19 cellular contexts compared by ENCODE assay signal in genomic region chrY:13082748-13083147, GRCh38.
DNase-seq lines count a peak whose midpoint lies in the region; ATAC-seq and TF ChIP-seq lines count a peak whose summit lies in the region.
"Had no signal": no experiment of that assay in that cellular context is flagged by ENCODE, and none has a peak within 500 bp of the region (broad histone marks: within the 10 kb centered on the region; RNA-seq: fewer than 3 reads in every experiment).

No MANE protein-coding gene starts in this region.

- no peaks in the 10 kb centered on the region for H3K9me3 ChIP-seq in OCI-LY7 (ENCODE audit: low read length)
- H3K9me3 ChIP-seq: A549 had no signal

- H3K4me2 ChIP-seq in OCI-LY7 (ENCODE audit: low read length) = no peak overlapping the region
- H3K4me2 ChIP-seq: A549 had no signal

- CTCF ChIA-PET in activated CD8-positive, alpha-beta memory T cell treated with anti-CD3 and anti-CD28 coated beads, Interleukin-2, amount 10 ng/mL, durations not matched to agents 7 days and 5 days (lab: Charles Lee) = no interaction called here
- CTCF ChIA-PET in OCI-LY7 (lab: Charles Lee; ENCODE audit: unreplicated experiment) = no interaction called here

- intact Hi-C loops in OCI-LY7 (cut with micrococcal nuclease; ENCODE audit: unreplicated experiment) = no loop called here

- H2AFZ ChIP-seq in OCI-LY7 (ENCODE audit: low read length) = no peak overlapping the region

- no peaks in the 10 kb centered on the region for H3K27me3 Mint-ChIP-seq in activated CD8-positive, alpha-beta memory T cell treated with anti-CD3 and anti-CD28 coated beads, Interleukin-2, amount 10 ng/mL, durations not matched to agents 7 days and 5 days
- no peaks in the 10 kb centered on the region for H3K27me3 Mint-ChIP-seq in HFFc6 (ENCODE audit: insufficient read depth)

- no peaks in the 10 kb centered on the region for H3K36me3 ChIP-seq in OCI-LY7 (ENCODE audit: insufficient read depth, low read length)

- H4K20me1 ChIP-seq in OCI-LY7 (ENCODE audit: insufficient read depth, low read length) = no peaks in the 10 kb centered on the region

- POLR2A ChIA-PET in OCI-LY7 (lab: Charles Lee) = no interaction called here

- H3K4me1 ChIP-seq in OCI-LY7 (ENCODE audit: insufficient read depth, low read length, poor library complexity, severe bottlenecking) = no peaks in the 10 kb centered on the region
- H3K4me1 ChIP-seq: A549 had no signal

- peaks cover 27% of the 10 kb centered on the region for H3K4me1 Mint-ChIP-seq in activated CD8-positive, alpha-beta memory T cell treated with anti-CD3 and anti-CD28 coated beads, Interleukin-2, amount 10 ng/mL, durations not matched to agents 7 days and 5 days
- H3K4me1 Mint-ChIP-seq in HFFc6 (ENCODE audit: low read depth) = no peaks in the 10 kb centered on the region; the same call in 1 of the 2 replicates
- H3K4me1 Mint-ChIP-seq: H9 had no signal

- peak; percentile 43 for DNase-seq in activated CD8-positive, alpha-beta memory T cell treated with anti-CD3 and anti-CD28 coated beads, Interleukin-2, amount 10 ng/mL, durations not matched to agents 7 days and 5 days
- DNase-seq in activated CD8-positive, alpha-beta memory T cell treated with anti-CD3 and anti-CD28 coated beads, Interleukin-2, amount 50 U/mL, for 4 hours = no peak
- DNase-seq in HFFc6 (no peak), OCI-LY7 (ENCODE audit: low spot score) (peak; percentile 0), SHP77 treated with DMSO at 0.1 percent for 48 hours (lab: John Stamatoyannopoulos, UW) (no peak), amniotic stem cell (lab: John Stamatoyannopoulos, UW) (no peak)
- no peak for DNase-seq in stimulated activated CD4-positive, alpha-beta T cell treated with anti-CD3 and anti-CD28 coated beads, Interleukin-2, amount 100 ng/mL, for 48 hours
- DNase-seq: COR-L47; H9; NCI-H1092; NCI-H1694; NCI-H345; NCI-H526 treated with DMSO at 0.1 percent for 48 hours; NK-92 treated with Interleukin-12 subunit alpha and Interleukin-12 subunit beta, amount 100 ng/mL, for 24 hours had no signal

- no peak overlapping the region for H3K27ac Mint-ChIP-seq in activated CD8-positive, alpha-beta memory T cell treated with anti-CD3 and anti-CD28 coated beads, Interleukin-2, amount 10 ng/mL, durations not matched to agents 7 days and 5 days
- H3K27ac Mint-ChIP-seq in HFFc6 = no peak overlapping the region
- H3K27ac Mint-ChIP-seq: H9 had no signal

- H3K36me3 Mint-ChIP-seq in activated CD8-positive, alpha-beta memory T cell treated with anti-CD3 and anti-CD28 coated beads, Interleukin-2, amount 10 ng/mL, durations not matched to agents 7 days and 5 days = peaks cover 8% of the 10 kb centered on the region
- no peaks in the 10 kb centered on the region for H3K36me3 Mint-ChIP-seq in HFFc6 (ENCODE audit: low read depth)

- no peaks in the 10 kb centered on the region for H3K9me3 Mint-ChIP-seq in activated CD8-positive, alpha-beta memory T cell treated with anti-CD3 and anti-CD28 coated beads, Interleukin-2, amount 10 ng/mL, durations not matched to agents 7 days and 5 days (ENCODE audit: low read depth)
- H3K9me3 Mint-ChIP-seq in HFFc6 = no peaks in the 10 kb centered on the region
- H3K9me3 Mint-ChIP-seq: H9 had no signal

- no peak overlapping the region for H3K4me3 Mint-ChIP-seq in activated CD8-positive, alpha-beta memory T cell treated with anti-CD3 and anti-CD28 coated beads, Interleukin-2, amount 10 ng/mL, durations not matched to agents 7 days and 5 days
- no peak overlapping the region for H3K4me3 Mint-ChIP-seq in HFFc6
- H3K4me3 Mint-ChIP-seq: H9 had no signal

- no peaks in the 10 kb centered on the region for H3K79me2 ChIP-seq in OCI-LY7 (ENCODE audit: insufficient read depth, low read depth, low read length)

- no peaks in the 10 kb centered on the region for H3K9me2 ChIP-seq in OCI-LY7 (ENCODE audit: insufficient read depth, low read length)

- no TSS peak for BruUV-seq in OCI-LY7 (replicated peaks; lab: Mats Ljungman, UMichigan)

- H3K27ac ChIP-seq in OCI-LY7 (ENCODE audit: low read depth, low read length, poor library complexity, severe bottlenecking) = no peak overlapping the region
- H3K27ac ChIP-seq: A549, C4-2B, SK-N-MC had no signal

- TF ChIP-seq CTCF in HFFc6 (IDR thresholded peaks at IDR 0.05) (0 out of 2 replicates have a peak, but pooled peaks have one; percentile 11), OCI-LY7 (conservative IDR thresholded peaks at IDR 0.05; ENCODE audit: low read length) (0 out of 2 replicates have a peak, but pooled peaks have one; percentile 31)

- ATAC-seq in activated CD8-positive, alpha-beta memory T cell treated with anti-CD3 and anti-CD28 coated beads, Interleukin-2, amount 10 ng/mL, durations not matched to agents 7 days and 5 days = no peak
- no peak for ATAC-seq in esophagus mucosa
- ATAC-seq: K562 had no signal

- H3K4me3 ChIP-seq in OCI-LY7 (ENCODE audit: low read depth, low read length, poor library complexity, severe bottlenecking) = no peak overlapping the region
- H3K4me3 ChIP-seq: A549, K562, SK-N-MC had no signal

Comparison
In these comparisons a context has a peak if more than half of its experiments do, and no peak if none do; other contexts are left out.
1. DNase-seq: peak in activated CD8-positive, alpha-beta memory T cell treated with anti-CD3 and anti-CD28 coated beads, Interleukin-2, amount 10 ng/mL, durations not matched to agents 7 days and 5 days (single experiment) and OCI-LY7 (single experiment); none in activated CD8-positive, alpha-beta memory T cell treated with anti-CD3 and anti-CD28 coated beads, Interleukin-2, amount 50 U/mL, for 4 hours (single experiment), HFFc6 (single experiment), stimulated activated CD4-positive, alpha-beta T cell treated with anti-CD3 and anti-CD28 coated beads, Interleukin-2, amount 100 ng/mL, for 48 hours (0 of 2), SHP77 treated with DMSO at 0.1 percent for 48 hours (single experiment) and amniotic stem cell (single experiment).